ENCODE assay signal across 1 cellular context in the genomic region with DNA sequence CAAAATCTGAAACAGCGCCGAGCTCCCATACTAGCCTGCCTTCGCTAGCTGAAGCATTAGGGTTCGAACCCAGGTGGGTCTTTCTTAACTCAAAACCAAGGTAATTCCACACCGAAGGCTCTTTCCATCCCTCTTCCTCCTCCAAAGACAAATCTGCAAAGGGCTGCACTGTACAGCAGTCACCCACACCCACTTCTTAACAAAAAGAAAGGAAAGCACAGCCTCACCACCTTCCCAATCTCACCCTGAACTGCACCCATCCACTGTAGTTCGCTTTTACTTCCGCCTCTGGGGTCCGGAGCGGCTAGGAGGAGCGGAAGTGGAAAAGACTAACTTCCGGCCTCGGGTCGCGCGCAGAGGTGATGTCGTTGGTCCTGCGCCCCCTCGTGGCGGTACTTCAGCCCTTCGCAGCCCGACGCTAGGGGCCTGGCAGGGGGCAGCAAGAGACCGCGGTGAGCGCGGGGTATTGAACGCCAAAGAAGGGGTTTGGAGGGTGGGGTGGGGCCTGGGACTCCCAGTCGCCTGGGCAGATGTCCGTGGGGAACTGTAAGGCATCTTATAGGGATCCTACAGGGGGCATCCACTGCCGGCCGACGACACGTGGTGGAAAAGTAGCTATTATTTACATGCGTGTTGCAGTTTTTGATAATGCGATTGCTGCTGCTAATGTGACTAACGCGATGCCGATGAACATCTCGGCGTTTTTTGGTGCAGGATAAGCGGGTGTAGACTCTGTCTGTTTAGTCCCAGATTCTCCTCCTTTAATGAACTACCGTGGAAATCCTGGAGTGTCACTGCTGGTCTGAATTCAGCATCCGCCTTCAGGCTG.
TF ChIP-seq lines count a peak whose summit lies in the region.

A gene with protein sequence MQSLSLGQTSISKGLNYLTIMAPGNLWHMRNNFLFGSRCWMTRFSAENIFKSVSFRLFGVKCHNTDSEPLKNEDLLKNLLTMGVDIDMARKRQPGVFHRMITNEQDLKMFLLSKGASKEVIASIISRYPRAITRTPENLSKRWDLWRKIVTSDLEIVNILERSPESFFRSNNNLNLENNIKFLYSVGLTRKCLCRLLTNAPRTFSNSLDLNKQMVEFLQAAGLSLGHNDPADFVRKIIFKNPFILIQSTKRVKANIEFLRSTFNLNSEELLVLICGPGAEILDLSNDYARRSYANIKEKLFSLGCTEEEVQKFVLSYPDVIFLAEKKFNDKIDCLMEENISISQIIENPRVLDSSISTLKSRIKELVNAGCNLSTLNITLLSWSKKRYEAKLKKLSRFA (minus strand): TSS at position 290 of the 829 bp plus-strand sequence. CDS start 619 bp downstream, outside the sequence.

TF ChIP-seq in neural cell, 6 proteins besides CTCF, POLR2A, EP300 and RAD21:
- TF ChIP-seq, protein P1, sequence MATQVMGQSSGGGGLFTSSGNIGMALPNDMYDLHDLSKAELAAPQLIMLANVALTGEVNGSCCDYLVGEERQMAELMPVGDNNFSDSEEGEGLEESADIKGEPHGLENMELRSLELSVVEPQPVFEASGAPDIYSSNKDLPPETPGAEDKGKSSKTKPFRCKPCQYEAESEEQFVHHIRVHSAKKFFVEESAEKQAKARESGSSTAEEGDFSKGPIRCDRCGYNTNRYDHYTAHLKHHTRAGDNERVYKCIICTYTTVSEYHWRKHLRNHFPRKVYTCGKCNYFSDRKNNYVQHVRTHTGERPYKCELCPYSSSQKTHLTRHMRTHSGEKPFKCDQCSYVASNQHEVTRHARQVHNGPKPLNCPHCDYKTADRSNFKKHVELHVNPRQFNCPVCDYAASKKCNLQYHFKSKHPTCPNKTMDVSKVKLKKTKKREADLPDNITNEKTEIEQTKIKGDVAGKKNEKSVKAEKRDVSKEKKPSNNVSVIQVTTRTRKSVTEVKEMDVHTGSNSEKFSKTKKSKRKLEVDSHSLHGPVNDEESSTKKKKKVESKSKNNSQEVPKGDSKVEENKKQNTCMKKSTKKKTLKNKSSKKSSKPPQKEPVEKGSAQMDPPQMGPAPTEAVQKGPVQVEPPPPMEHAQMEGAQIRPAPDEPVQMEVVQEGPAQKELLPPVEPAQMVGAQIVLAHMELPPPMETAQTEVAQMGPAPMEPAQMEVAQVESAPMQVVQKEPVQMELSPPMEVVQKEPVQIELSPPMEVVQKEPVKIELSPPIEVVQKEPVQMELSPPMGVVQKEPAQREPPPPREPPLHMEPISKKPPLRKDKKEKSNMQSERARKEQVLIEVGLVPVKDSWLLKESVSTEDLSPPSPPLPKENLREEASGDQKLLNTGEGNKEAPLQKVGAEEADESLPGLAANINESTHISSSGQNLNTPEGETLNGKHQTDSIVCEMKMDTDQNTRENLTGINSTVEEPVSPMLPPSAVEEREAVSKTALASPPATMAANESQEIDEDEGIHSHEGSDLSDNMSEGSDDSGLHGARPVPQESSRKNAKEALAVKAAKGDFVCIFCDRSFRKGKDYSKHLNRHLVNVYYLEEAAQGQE (IDR thresholded peaks at IDR 0.05; ENCODE audit: borderline replicate concordance) = peak; percentile 76
- TF ChIP-seq TAF1 (IDR thresholded peaks at IDR 0.05; ENCODE audit: low read depth) = peak; percentile 72
- TF ChIP-seq SMC3 (conservative IDR thresholded peaks at IDR 0.05; ENCODE audit: poor library complexity) = peak; percentile 89
- TF ChIP-seq MXI1 (conservative IDR thresholded peaks at IDR 0.05; ENCODE audit: poor library complexity, severe bottlenecking) = peak; percentile 68
- no peak for TF ChIP-seq EZH2 (IDR thresholded peaks at IDR 0.05; ENCODE audit: borderline replicate concordance, insufficient read depth, low read length, poor library complexity, severe bottlenecking)
- peak; percentile 86 for TF ChIP-seq POLR2AphosphoS5 (IDR thresholded peaks at IDR 0.05)
TF ChIP-seq in neural cell: peak in this region for 5.
